ENCODE assay signal across 8 cellular contexts in genomic region chr19:52297601-52298358, GRCh38. TPM values are rescaled to one million over a fixed set of nuclear protein-coding genes. Genes with fewer than 3 reads are reported as not detected.
DNase-seq lines count a peak whose midpoint lies in the region; ATAC-seq, FAIRE-seq and TF ChIP-seq lines count a peak whose summit lies in the region.

No MANE protein-coding gene starts in this region.

- no peak for TF ChIP-seq CTCF in GM12865 (IDR thresholded peaks at IDR 0.05; ENCODE audit: insufficient read depth, low read depth, low read length, missing control alignments)

- H3K4me3 ChIP-seq in GM12865 (ENCODE audit: low read depth, low read length): peak overlapping the region; percentile 75

- H3K27me3 ChIP-seq in layer of hippocampus (ENCODE audit: control insufficient read depth, insufficient read depth, low read length): no peaks in the 10 kb centered on the region

- no peak for DNase-seq in GM12865 (ENCODE audit: low read depth)
- no peak for DNase-seq in stimulated activated CD8-positive, alpha-beta memory T cell treated with anti-CD3 and anti-CD28 coated beads, Interleukin-4, amount 100 ng/mL, for 48 hours
- no peak for DNase-seq in RCC 7860 (ENCODE audit: low spot score)

- ATAC-seq in HG03432 (IDR thresholded peaks at IDR 0.05; ENCODE audit: unreplicated experiment) (peak; percentile 16), GM18502 (IDR thresholded peaks at IDR 0.05; ENCODE audit: poor library complexity, unreplicated experiment) (no peak)

- FAIRE-seq in RCC 7860 (lab: Jason Lieb, UNC): no peak

- WGBS in adipose tissue, 3 donors: 15 to 16% (median 15%) methylated on average over 18 of the region's 18 CpGs

- H3K27ac ChIP-seq in adipose tissue (ENCODE audit: low read depth, low read length) (peak overlapping the region; percentile 38), layer of hippocampus (ENCODE audit: low read depth, low read length) (peak overlapping the region; percentile 72), temporal lobe (ENCODE audit: low read depth, low read length) (peak overlapping the region; percentile 72)

RNA-seq across cellular contexts. Expression of gene ZNF480, which starts 0.8 kb away (rescaled TPM):
- 1 to 10 TPM; 2.5 to 3.4 (median 2.8) TPM for polyA plus RNA-seq in adipose tissue
- total RNA-seq in temporal lobe: 11.1 TPM

RNA-seq across cellular contexts. Expression of gene ZNF766, which starts 28.4 kb away (rescaled TPM):
- 1 to 10 TPM; 2.0 to 3.8 (median 2.7) TPM for polyA plus RNA-seq in adipose tissue
- total RNA-seq in temporal lobe: 12.8 TPM

RNA-seq across cellular contexts. Expression of gene ZNF610, which starts 38.3 kb away (rescaled TPM):
- 1 to 10 TPM in 1 of 3 donors, under 1 TPM in 2; 0.39 to 1.0 (median 0.93) TPM for polyA plus RNA-seq in adipose tissue
- total RNA-seq in temporal lobe: 11.8 TPM
